ENCODE assay signal across 2 cellular contexts in the genomic region with DNA sequence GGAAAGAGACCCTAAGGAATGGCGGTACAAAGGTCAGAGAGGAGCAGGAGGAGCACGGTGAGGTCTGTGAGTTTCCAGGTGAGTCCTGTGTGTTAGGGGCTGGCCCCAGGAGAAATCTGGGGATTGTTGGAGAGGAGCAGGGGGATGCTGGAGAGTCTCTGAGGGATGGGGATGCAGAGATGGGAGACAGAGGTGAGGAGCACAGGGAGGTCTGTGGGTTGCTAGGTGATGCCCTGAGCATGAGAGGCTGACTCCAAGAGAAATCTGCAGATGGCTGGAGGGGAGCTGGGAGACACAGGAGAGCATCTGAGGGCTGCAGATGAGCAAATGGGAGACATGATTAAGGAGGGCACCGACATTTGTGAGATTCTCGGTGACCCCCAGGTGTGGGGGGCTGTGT.
TF ChIP-seq lines count a peak whose summit lies in the region.

No MANE protein-coding gene starts in this region.

TF ChIP-seq in liver, 16 proteins besides CTCF, POLR2A, EP300 and RAD21:
- TF ChIP-seq, protein P1, sequence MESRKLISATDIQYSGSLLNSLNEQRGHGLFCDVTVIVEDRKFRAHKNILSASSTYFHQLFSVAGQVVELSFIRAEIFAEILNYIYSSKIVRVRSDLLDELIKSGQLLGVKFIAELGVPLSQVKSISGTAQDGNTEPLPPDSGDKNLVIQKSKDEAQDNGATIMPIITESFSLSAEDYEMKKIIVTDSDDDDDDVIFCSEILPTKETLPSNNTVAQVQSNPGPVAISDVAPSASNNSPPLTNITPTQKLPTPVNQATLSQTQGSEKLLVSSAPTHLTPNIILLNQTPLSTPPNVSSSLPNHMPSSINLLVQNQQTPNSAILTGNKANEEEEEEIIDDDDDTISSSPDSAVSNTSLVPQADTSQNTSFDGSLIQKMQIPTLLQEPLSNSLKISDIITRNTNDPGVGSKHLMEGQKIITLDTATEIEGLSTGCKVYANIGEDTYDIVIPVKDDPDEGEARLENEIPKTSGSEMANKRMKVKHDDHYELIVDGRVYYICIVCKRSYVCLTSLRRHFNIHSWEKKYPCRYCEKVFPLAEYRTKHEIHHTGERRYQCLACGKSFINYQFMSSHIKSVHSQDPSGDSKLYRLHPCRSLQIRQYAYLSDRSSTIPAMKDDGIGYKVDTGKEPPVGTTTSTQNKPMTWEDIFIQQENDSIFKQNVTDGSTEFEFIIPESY (IDR thresholded peaks at IDR 0.05), result no peak
- TF ChIP-seq EGR1 (IDR thresholded peaks at IDR 0.05; ENCODE audit: low read depth in 2 of 2) (no peak), RXRA (IDR thresholded peaks at IDR 0.05) (no peak), JUND (IDR thresholded peaks at IDR 0.05) (no peak), TAF1 (conservative IDR thresholded peaks at IDR 0.05) (no peak)
- TF ChIP-seq, protein P2, sequence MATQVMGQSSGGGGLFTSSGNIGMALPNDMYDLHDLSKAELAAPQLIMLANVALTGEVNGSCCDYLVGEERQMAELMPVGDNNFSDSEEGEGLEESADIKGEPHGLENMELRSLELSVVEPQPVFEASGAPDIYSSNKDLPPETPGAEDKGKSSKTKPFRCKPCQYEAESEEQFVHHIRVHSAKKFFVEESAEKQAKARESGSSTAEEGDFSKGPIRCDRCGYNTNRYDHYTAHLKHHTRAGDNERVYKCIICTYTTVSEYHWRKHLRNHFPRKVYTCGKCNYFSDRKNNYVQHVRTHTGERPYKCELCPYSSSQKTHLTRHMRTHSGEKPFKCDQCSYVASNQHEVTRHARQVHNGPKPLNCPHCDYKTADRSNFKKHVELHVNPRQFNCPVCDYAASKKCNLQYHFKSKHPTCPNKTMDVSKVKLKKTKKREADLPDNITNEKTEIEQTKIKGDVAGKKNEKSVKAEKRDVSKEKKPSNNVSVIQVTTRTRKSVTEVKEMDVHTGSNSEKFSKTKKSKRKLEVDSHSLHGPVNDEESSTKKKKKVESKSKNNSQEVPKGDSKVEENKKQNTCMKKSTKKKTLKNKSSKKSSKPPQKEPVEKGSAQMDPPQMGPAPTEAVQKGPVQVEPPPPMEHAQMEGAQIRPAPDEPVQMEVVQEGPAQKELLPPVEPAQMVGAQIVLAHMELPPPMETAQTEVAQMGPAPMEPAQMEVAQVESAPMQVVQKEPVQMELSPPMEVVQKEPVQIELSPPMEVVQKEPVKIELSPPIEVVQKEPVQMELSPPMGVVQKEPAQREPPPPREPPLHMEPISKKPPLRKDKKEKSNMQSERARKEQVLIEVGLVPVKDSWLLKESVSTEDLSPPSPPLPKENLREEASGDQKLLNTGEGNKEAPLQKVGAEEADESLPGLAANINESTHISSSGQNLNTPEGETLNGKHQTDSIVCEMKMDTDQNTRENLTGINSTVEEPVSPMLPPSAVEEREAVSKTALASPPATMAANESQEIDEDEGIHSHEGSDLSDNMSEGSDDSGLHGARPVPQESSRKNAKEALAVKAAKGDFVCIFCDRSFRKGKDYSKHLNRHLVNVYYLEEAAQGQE (IDR thresholded peaks at IDR 0.05), result no peak
TF ChIP-seq in liver: peak in this region for 0.

TF ChIP-seq in HepG2, 621 proteins besides CTCF, POLR2A, EP300 and RAD21:
- TF ChIP-seq, protein P3, sequence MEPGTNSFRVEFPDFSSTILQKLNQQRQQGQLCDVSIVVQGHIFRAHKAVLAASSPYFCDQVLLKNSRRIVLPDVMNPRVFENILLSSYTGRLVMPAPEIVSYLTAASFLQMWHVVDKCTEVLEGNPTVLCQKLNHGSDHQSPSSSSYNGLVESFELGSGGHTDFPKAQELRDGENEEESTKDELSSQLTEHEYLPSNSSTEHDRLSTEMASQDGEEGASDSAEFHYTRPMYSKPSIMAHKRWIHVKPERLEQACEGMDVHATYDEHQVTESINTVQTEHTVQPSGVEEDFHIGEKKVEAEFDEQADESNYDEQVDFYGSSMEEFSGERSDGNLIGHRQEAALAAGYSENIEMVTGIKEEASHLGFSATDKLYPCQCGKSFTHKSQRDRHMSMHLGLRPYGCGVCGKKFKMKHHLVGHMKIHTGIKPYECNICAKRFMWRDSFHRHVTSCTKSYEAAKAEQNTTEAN (CRISPR knock-in tag; conservative IDR thresholded peaks at IDR 0.05), result no peak
- TF ChIP-seq HOXA7 (CRISPR knock-in tag; IDR thresholded peaks at IDR 0.05), result no peak
